17 cellular contexts compared by ENCODE assay signal in the genomic region with DNA sequence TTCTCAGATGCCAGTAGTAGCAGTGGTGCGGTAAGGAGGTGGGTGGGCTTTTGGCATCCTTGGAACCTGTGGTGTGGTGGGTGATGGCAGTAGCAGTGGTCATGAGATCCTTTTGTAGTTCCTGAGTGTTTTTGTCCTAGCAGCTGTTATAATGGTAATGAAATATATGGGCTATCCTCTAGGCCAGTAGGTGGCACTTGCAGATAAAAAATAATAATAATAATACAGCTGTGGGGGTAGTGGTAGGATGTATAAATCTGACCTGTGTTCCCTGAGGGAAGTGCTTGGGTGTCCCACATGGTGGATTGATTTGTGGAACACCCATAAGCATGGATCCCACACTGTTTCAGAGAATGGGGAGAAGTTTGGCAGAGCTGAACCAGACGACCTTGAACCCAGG.
DNase-seq lines count a peak whose midpoint lies in the region; FAIRE-seq and TF ChIP-seq lines count a peak whose summit lies in the region.
"Had no signal": no experiment of that assay in that cellular context is flagged by ENCODE, and none has a peak within 500 bp of the region (broad histone marks: within the 10 kb centered on the region; RNA-seq: fewer than 3 reads in every experiment).

No MANE protein-coding gene starts in this region.

- H3K9me3 ChIP-seq in hepatocyte (ENCODE audit: low read depth) = no peaks in the 10 kb centered on the region
- H3K9me3 ChIP-seq: adrenal gland had no signal

- H3K36me3 ChIP-seq in hepatocyte (replicated peaks; ENCODE audit: insufficient read depth, low read depth) = no peaks in the 10 kb centered on the region
- H3K36me3 ChIP-seq: adrenal gland, left ventricle myocardium inferior had no signal

- DNase-seq in AG10803 (ENCODE audit: low read depth) = peak; percentile 7
- DNase-seq in Kasumi-1 (lab: John Stamatoyannopoulos, UW) = peak; percentile 1 to 8
- peak; percentile 9 for DNase-seq in UCSD-AML1 (lab: John Stamatoyannopoulos, UW; ENCODE audit: unreplicated experiment)
- no peak for DNase-seq in hepatocyte (ENCODE audit: low spot score)
- DNase-seq in dedifferentiated amniotic fluid mesenchymal stem cell (ENCODE audit: extremely low spot score) = no peak
- DNase-seq in GM12892 (ENCODE audit: insufficient read length) = no peak
- no peak for DNase-seq in NCI-H526 (lab: John Stamatoyannopoulos, UW)
- DNase-seq in DMS114 treated with DMSO at 0.1 percent for 48 hours (lab: John Stamatoyannopoulos, UW; ENCODE audit: unreplicated experiment) = no peak
- DNase-seq: adrenal gland, COR-L47, foreskin fibroblast, GDM1, left ventricle myocardium inferior, NCI-H1092 treated with DMSO at 0.1 percent for 48 hours, nucleus accumbens, right cardiac atrium, T-helper 1 cell had no signal

- no peaks in the 10 kb centered on the region for H3K27me3 ChIP-seq in hepatocyte
- H3K27me3 ChIP-seq: adrenal gland had no signal

- H4K20me1 ChIP-seq in hepatocyte (ENCODE audit: insufficient read depth, poor library complexity, severe bottlenecking) = no peaks in the 10 kb centered on the region

- H2AFZ ChIP-seq in hepatocyte = no peak overlapping the region

- WGBS in hepatocyte (ENCODE audit: low lambda C conversion rate, missing lambda C conversion rate) = 87% methylated on average over 2 of the region's 2 CpGs

- TF ChIP-seq POLR2A in GM12892 (IDR thresholded peaks at IDR 0.05; ENCODE audit: low read depth, low read length) = no peak

- no peaks in the 10 kb centered on the region for H3K9me2 ChIP-seq in hepatocyte (replicated peaks; ENCODE audit: insufficient read depth)

- H3K4me2 ChIP-seq in hepatocyte = no peak overlapping the region

- H3K4me3 ChIP-seq in AG10803 (ENCODE audit: low read length) = no peak overlapping the region
- H3K4me3 ChIP-seq in hepatocyte = no peak overlapping the region
- H3K4me3 ChIP-seq: adrenal gland, left ventricle myocardium inferior had no signal

- H3K4me1 ChIP-seq in hepatocyte (ENCODE audit: insufficient read depth) = no peaks in the 10 kb centered on the region
- H3K4me1 ChIP-seq: adrenal gland, left ventricle myocardium inferior had no signal

- no peak overlapping the region for H3K27ac ChIP-seq in hepatocyte
- H3K27ac ChIP-seq: adrenal gland, left ventricle myocardium inferior had no signal

- H3K79me2 ChIP-seq in hepatocyte = no peaks in the 10 kb centered on the region

- no peak for FAIRE-seq in GM12892 (lab: Jason Lieb, UNC)

- TF ChIP-seq CTCF in AG10803 (conservative IDR thresholded peaks at IDR 0.05; ENCODE audit: low read length) (peak; percentile 34), hepatocyte (IDR thresholded peaks at IDR 0.05; ENCODE audit: poor library complexity) (peak; percentile 16)

Comparison
In these comparisons a context has a peak if more than half of its experiments do, and no peak if none do; other contexts are left out.
1. DNase-seq: peak in AG10803 (single experiment), Kasumi-1 (2 of 2) and UCSD-AML1 (single experiment); none in hepatocyte (single experiment), dedifferentiated amniotic fluid mesenchymal stem cell (single experiment), GM12892 (single experiment), NCI-H526 (0 of 2) and DMS114 treated with DMSO at 0.1 percent for 48 hours (single experiment).